8 cellular contexts compared by ENCODE assay signal in the genomic region with DNA sequence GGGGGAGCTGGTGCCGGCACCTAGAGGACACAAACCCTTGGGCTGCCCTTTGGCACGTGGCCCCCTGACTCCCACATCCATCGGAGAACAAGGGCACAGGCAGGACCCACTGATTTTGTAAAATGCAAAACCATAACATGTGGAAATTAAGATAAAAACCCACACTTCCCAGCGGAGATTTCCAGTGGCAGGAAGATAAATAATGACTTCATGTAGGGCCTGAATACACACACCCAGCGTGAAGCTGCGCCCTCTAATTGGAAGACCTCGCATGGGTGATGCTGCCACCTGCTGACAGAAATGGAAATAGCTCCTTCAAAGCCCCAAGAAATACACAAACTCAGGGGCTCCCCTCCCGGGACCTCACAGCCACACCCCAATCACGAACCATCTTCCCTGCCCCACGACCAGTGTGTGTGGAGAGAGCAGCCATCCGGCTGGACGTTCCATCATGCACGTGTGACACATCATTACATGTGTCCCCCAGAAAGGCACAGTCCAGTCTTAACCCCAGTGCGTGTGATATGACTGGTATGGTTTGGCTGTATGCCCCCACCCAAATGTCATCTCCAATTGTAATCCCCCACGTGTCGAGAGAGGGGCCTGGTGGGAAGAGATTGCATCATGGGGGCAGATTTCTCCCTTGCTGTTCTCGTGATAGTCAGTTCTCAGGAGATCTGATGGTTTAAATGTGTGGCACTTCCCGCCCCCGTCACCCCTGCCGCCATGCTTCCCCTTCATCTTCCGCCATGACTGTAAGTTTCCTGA.
A peak's percentile ranks its signal among the peaks of the same experiment; 100 is the strongest.
DNase-seq lines count a peak whose midpoint lies in the region; ATAC-seq lines count a peak whose summit lies in the region.

No MANE protein-coding gene starts in this region.

- DNase-seq in AML-193 (lab: John Stamatoyannopoulos, UW): peak; percentile 45 to 53
- DNase-seq in NCI-H2227 (lab: John Stamatoyannopoulos, UW; ENCODE audit: unreplicated experiment): peak; percentile 84
- peak; percentile 66 for DNase-seq in activated CD4-positive, CD25-positive, alpha-beta regulatory T cell treated with anti-CD3 and anti-CD28 coated beads, Interleukin-2, amount 50 U/mL, for 72 hours
- DNase-seq in central memory CD4-positive, alpha-beta T cell: peak; percentile 67
- DNase-seq in kidney tubule cell (ENCODE audit: low spot score): peak; percentile 75
- DNase-seq in stimulated activated CD4-positive, alpha-beta T cell treated with anti-CD3 and anti-CD28 coated beads, Interleukin-2, amount 100 ng/mL, for 4 hours (ENCODE audit: low read depth): peak; percentile 62

- ATAC-seq in GM21381 (IDR thresholded peaks at IDR 0.05; ENCODE audit: unreplicated experiment) (peak; percentile 72), GM21526 (IDR thresholded peaks at IDR 0.05; ENCODE audit: low FRiP score, unreplicated experiment) (no peak)
